In the genomic region with DNA sequence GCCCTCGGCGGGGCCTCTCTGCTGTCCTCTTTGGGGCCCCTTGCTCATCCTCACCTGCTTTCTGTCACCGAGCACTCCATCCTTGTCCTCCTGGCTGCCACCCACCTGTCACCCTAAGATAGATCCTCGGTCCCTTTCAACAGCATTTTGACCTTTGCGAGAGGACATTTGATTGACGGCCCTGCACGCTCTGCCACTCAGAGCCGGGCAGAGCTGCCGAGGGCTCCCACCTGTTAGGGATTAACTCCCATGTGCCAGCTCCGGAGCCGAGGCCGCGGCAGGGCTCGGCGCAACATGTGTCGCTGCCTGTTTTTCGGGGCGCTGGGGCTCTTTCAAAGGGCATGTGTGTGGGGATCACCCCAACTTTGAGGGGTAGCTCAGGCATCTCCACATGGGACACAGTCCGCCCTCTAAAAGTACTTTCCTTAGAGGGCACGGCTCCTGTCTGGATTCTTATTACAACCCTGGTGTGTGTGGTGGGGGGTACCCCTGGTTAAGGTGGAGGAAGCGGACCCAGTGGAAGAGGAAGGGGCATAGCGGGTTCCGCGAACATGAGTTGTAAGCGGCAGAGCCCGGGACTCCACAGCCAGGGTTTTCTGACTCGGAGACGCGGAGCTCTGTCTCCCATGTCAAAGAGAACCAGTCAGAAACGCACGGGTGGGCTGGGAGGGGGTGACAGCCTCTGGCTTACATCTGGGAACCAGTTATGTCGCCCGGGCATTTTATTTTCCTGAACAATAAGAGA, we compare ENCODE assay signal across 16 cellular contexts. TPM values are rescaled to one million over a fixed set of nuclear protein-coding genes. Genes with fewer than 3 reads are reported as not detected.
DNase-seq lines count a peak whose midpoint lies in the region; FAIRE-seq and TF ChIP-seq lines count a peak whose summit lies in the region.
"Had no signal": no experiment of that assay in that cellular context is flagged by ENCODE, and none has a peak within 500 bp of the region (broad histone marks: within the 10 kb centered on the region; RNA-seq: fewer than 3 reads in every experiment).

No MANE protein-coding gene starts in this region.

- CTCF ChIA-PET in activated naive CD4-positive, alpha-beta T cell treated with anti-CD3 and anti-CD28 coated beads, Interleukin-2, amount 10 ng/mL, durations not matched to agents 7 days and 5 days (lab: Charles Lee): no interaction called here

- peak overlapping the region; percentile 58 for H3K4me3 ChIP-seq in HFF-Myc (replicated peaks; ENCODE audit: low read depth, low read length)
- peak overlapping the region; percentile 83 for H3K4me3 ChIP-seq in astrocyte of the cerebellum (ENCODE audit: low read depth, low read length)
- H3K4me3 ChIP-seq in kidney (ENCODE audit: low read length in 2 of 2): no peak overlapping the region
- peak overlapping the region in 5 of 8 donors; percentile 25 to 64 (median 33) for H3K4me3 ChIP-seq in spleen

- no peak for TF ChIP-seq POLR2A in spleen (IDR thresholded peaks at IDR 0.05)

- in situ Hi-C loops in astrocyte of the cerebellum (cut with HindIII; ENCODE audit: low sequenced_read_pairs): no loop called here

- H3K27ac Mint-ChIP-seq in activated naive CD4-positive, alpha-beta T cell treated with anti-CD3 and anti-CD28 coated beads, Interleukin-2, amount 10 ng/mL, durations not matched to agents 7 days and 5 days: no peak overlapping the region
- H3K27ac Mint-ChIP-seq: activated naive CD8-positive, alpha-beta T cell treated with anti-CD3 and anti-CD28 coated beads for 36 hours; dendritic cell treated with granulocyte-macrophage colony-stimulating factor and Interleukin-4, amounts not matched to agents 40 ng/mL and 50 ng/mL, for 4 days had no signal

- H3K9me3 Mint-ChIP-seq in activated naive CD4-positive, alpha-beta T cell treated with anti-CD3 and anti-CD28 coated beads, Interleukin-2, amount 10 ng/mL, durations not matched to agents 7 days and 5 days: peaks cover 6% of the 10 kb centered on the region

- no peak overlapping the region for H3K9ac ChIP-seq in kidney (ENCODE audit: low read length in 2 of 2)

- DNase-seq in HFF-Myc (ENCODE audit: extremely low read depth, low read depth): no peak
- no peak for DNase-seq in astrocyte of the cerebellum (ENCODE audit: low read depth)
- DNase-seq in kidney: peak; percentile 42
- DNase-seq in spleen: no peak
- DNase-seq in GF-D8 (lab: John Stamatoyannopoulos, UW): no peak
- no peak for DNase-seq in activated naive CD4-positive, alpha-beta T cell treated with anti-CD3 and anti-CD28 coated beads, Interleukin-2, amount 10 ng/mL, durations not matched to agents 7 days and 5 days
- DNase-seq in activated CD8-positive, alpha-beta memory T cell treated with anti-CD3 and anti-CD28 coated beads, Interleukin-2, amount 50 U/mL, for 4 hours: no peak
- DNase-seq: activated naive CD8-positive, alpha-beta T cell treated with anti-CD3 and anti-CD28 coated beads for 36 hours; Caco-2; NCI-H1092; NCI-H2227 treated with DMSO at 0.1 percent for 48 hours; stimulated activated CD4-positive, alpha-beta T cell treated with anti-CD3 and anti-CD28 coated beads, Interleukin-4, amount 100 ng/mL, for 1 hour had no signal

- H3K27ac ChIP-seq in kidney (ENCODE audit: low read depth in 2 of 2, low read length in 2 of 2) (no peak overlapping the region), spleen (peak overlapping the region in 1 of 8 donors; percentile 28)
- H3K27ac ChIP-seq: VCaP had no signal

- intact Hi-C loops in kidney (cut with DNase I): no loop called here
- intact Hi-C loops in spleen (cut with DNase I; ENCODE audit: low total_unique reads): no loop called here

- peaks cover 0 to 59% (median 7%) of the 10 kb centered on the region in 7 donors for H3K27me3 ChIP-seq in spleen (replicated peaks in 1 of 7)

- H3K27me3 Mint-ChIP-seq in activated naive CD4-positive, alpha-beta T cell treated with anti-CD3 and anti-CD28 coated beads, Interleukin-2, amount 10 ng/mL, durations not matched to agents 7 days and 5 days: peaks cover 68% of the 10 kb centered on the region

- peaks cover 3% of the 10 kb centered on the region for H3K4me1 Mint-ChIP-seq in activated naive CD4-positive, alpha-beta T cell treated with anti-CD3 and anti-CD28 coated beads, Interleukin-2, amount 10 ng/mL, durations not matched to agents 7 days and 5 days

- H3K4me3 Mint-ChIP-seq in activated naive CD4-positive, alpha-beta T cell treated with anti-CD3 and anti-CD28 coated beads, Interleukin-2, amount 10 ng/mL, durations not matched to agents 7 days and 5 days: no peak overlapping the region
- H3K4me3 Mint-ChIP-seq: dendritic cell treated with granulocyte-macrophage colony-stimulating factor and Interleukin-4, amounts not matched to agents 40 ng/mL and 50 ng/mL, for 4 days had no signal

- TF ChIP-seq CTCF in HFF-Myc (IDR thresholded peaks at IDR 0.05; ENCODE audit: low read depth, low read length, missing control alignments): no peak
- no peak for TF ChIP-seq CTCF in astrocyte of the cerebellum (IDR thresholded peaks at IDR 0.05; ENCODE audit: low read depth, low read length, missing control alignments)
- TF ChIP-seq CTCF in kidney (IDR thresholded peaks at IDR 0.05; ENCODE audit: borderline replicate concordance, extremely low read depth, insufficient read depth): no peak
- TF ChIP-seq CTCF in spleen (IDR thresholded peaks at IDR 0.05 in 8 of 11, conservative IDR thresholded peaks at IDR 0.05 in 3 of 11): no peak

- 53 to 76% (median 61%) methylated on average over 33 of the region's 33 CpGs for WGBS in spleen, 5 donors

- peaks cover 2% of the 10 kb centered on the region in 2 donors for H3K4me1 ChIP-seq in kidney (ENCODE audit: control insufficient read depth in 1 of 2, insufficient read depth in 1 of 2, low read depth in 1 of 2, low read length in 2 of 2)
- H3K4me1 ChIP-seq in spleen: peaks cover 0 to 25% (median 10%) of the 10 kb centered on the region in 6 donors
- H3K4me1 ChIP-seq: Caco-2 had no signal

- no peak for FAIRE-seq in kidney (lab: Jason Lieb, UNC)
- FAIRE-seq: frontal cortex, GM18507 had no signal

- peaks cover 2% of the 10 kb centered on the region for H3K36me3 Mint-ChIP-seq in activated naive CD4-positive, alpha-beta T cell treated with anti-CD3 and anti-CD28 coated beads, Interleukin-2, amount 10 ng/mL, durations not matched to agents 7 days and 5 days
- H3K36me3 Mint-ChIP-seq: activated naive CD8-positive, alpha-beta T cell treated with anti-CD3 and anti-CD28 coated beads for 36 hours had no signal

- H3K9me3 ChIP-seq in kidney (ENCODE audit: control insufficient read depth in 1 of 2, low read length in 2 of 2) (no peaks in the 10 kb centered on the region), spleen (peaks cover 0 to 21% (median 3%) of the 10 kb centered on the region in 8 donors)

- H3K36me3 ChIP-seq in kidney (ENCODE audit: control insufficient read depth in 1 of 2, insufficient read depth in 2 of 2, low read length in 2 of 2): no peaks in the 10 kb centered on the region
- H3K36me3 ChIP-seq in spleen: no peaks in the 10 kb centered on the region

RNA-seq across cellular contexts. Expression of gene MEG3, which starts 0.8 kb away (rescaled TPM):
- total RNA-seq in kidney: 24.0 TPM
- 29.6 TPM for polyA plus RNA-seq in kidney (ENCODE audit: insufficient read depth, low read depth, low replicate concordance)
- 100 to 1,000 TPM in 5 of 7 donors, 10 to 100 TPM in 2; 86.5 to 282 (median 174) TPM for total RNA-seq in spleen
- 100 to 1,000 TPM in 2 of 3 donors, 10 to 100 TPM in 1; 86.6 to 763 (median 435) TPM for polyA plus RNA-seq in spleen
- total RNA-seq: Caco-2 had no signal

Comparison
In these comparisons a context has a peak if more than half of its experiments do, and no peak if none do; other contexts are left out.
1. H3K4me3 ChIP-seq: peak in HFF-Myc (single experiment), astrocyte of the cerebellum (single experiment) and spleen (5 of 8); none in kidney (0 of 2).